19 cellular contexts compared by ENCODE assay signal in genomic region chr12:1803736-1804135, GRCh38. TPM values are rescaled to one million over a fixed set of nuclear protein-coding genes. Genes with fewer than 3 reads are reported as not detected.
A peak's percentile ranks its signal among the peaks of the same experiment; 100 is the strongest.
DNase-seq lines count a peak whose midpoint lies in the region; ATAC-seq and TF ChIP-seq lines count a peak whose summit lies in the region.
"Had no signal": no experiment of that assay in that cellular context is flagged by ENCODE, and none has a peak within 500 bp of the region (broad histone marks: within the 10 kb centered on the region; RNA-seq: fewer than 3 reads in every experiment).

No MANE protein-coding gene starts in this region.

- no peaks in the 10 kb centered on the region for H3K79me2 ChIP-seq in parathyroid adenoma

- H3K27me3 Mint-ChIP-seq in activated T-cell treated with anti-CD3 and anti-CD28 coated beads, Interleukin-2, amount 50 U/mL, for 24 hours, result no peaks in the 10 kb centered on the region
- no peaks in the 10 kb centered on the region for H3K27me3 Mint-ChIP-seq in activated T-cell treated with anti-CD3 and anti-CD28 coated beads, Interleukin-2, amount 50 U/mL, for 72 hours (ENCODE audit: low read depth)
- H3K27me3 Mint-ChIP-seq: naive B cell had no signal

- H3K9me3 Mint-ChIP-seq in activated T-cell treated with anti-CD3 and anti-CD28 coated beads, Interleukin-2, amount 50 U/mL, for 24 hours, result peaks cover 3% of the 10 kb centered on the region
- H3K9me3 Mint-ChIP-seq in activated T-cell treated with anti-CD3 and anti-CD28 coated beads, Interleukin-2, amount 50 U/mL, for 72 hours, result peaks cover 0 to 1% of the 10 kb centered on the region in 2 donors

- 89 to 90% methylated on average over 7 of the region's 7 CpGs for WGBS in sigmoid colon, 2 donors

- H3K36me3 Mint-ChIP-seq in activated T-cell treated with anti-CD3 and anti-CD28 coated beads, Interleukin-2, amount 50 U/mL, for 24 hours (ENCODE audit: low read depth), result no peaks in the 10 kb centered on the region
- no peaks in the 10 kb centered on the region for H3K36me3 Mint-ChIP-seq in activated T-cell treated with anti-CD3 and anti-CD28 coated beads, Interleukin-2, amount 50 U/mL, for 72 hours (ENCODE audit: insufficient read depth in 2 of 2)
- H3K36me3 Mint-ChIP-seq: naive B cell had no signal

- H3K27me3 ChIP-seq in H7 (ENCODE audit: control insufficient read depth, insufficient read depth, low read length) (no peaks in the 10 kb centered on the region), RWPE2 (ENCODE audit: insufficient read depth, poor library complexity, severe bottlenecking) (no peaks in the 10 kb centered on the region), parathyroid adenoma (ENCODE audit: control insufficient read depth, insufficient read depth, low read length) (no peaks in the 10 kb centered on the region), sigmoid colon (no peaks in the 10 kb centered on the region)
- H3K27me3 ChIP-seq: cardiac muscle cell, ovary had no signal

- H3K27ac ChIP-seq in RWPE2 (ENCODE audit: poor library complexity, severe bottlenecking) (no peak overlapping the region), parathyroid adenoma (peak overlapping the region; percentile 1), sigmoid colon (no peak overlapping the region)
- H3K27ac ChIP-seq: A549, cardiac muscle cell, ovary had no signal

- H3K36me3 ChIP-seq in H7 (replicated peaks; ENCODE audit: control insufficient read depth, insufficient read depth, low read length) (no peaks in the 10 kb centered on the region), RWPE2 (ENCODE audit: low read depth) (no peaks in the 10 kb centered on the region), parathyroid adenoma (ENCODE audit: control insufficient read depth, insufficient read depth, low read length) (no peaks in the 10 kb centered on the region), sigmoid colon (no peaks in the 10 kb centered on the region)
- H3K36me3 ChIP-seq: cardiac muscle cell, ovary had no signal

- ATAC-seq in activated T-cell treated with anti-CD3 and anti-CD28 coated beads, Interleukin-2, amount 50 U/mL, for 72 hours (replicated peaks in 1 of 2), result no peak
- ATAC-seq in RWPE2 (ENCODE audit: low read depth), result no peak
- no peak for ATAC-seq in GM21367 (IDR thresholded peaks at IDR 0.05; ENCODE audit: unreplicated experiment)
- ATAC-seq in GM18909 (IDR thresholded peaks at IDR 0.05; ENCODE audit: poor library complexity, unreplicated experiment), result no peak

- H3K4me1 ChIP-seq in RWPE2 (ENCODE audit: insufficient read depth, poor library complexity, severe bottlenecking) (no peaks in the 10 kb centered on the region), parathyroid adenoma (peaks cover 12% of the 10 kb centered on the region), sigmoid colon (peaks cover 0 to 12% (median 2%) of the 10 kb centered on the region in 4 donors)

- TF ChIP-seq CTCF in RWPE2 (IDR thresholded peaks at IDR 0.05; ENCODE audit: poor library complexity, severe bottlenecking) (no peak), parathyroid adenoma (IDR thresholded peaks at IDR 0.05) (no peak), sigmoid colon (IDR thresholded peaks at IDR 0.05) (no peak)

- H3K4me1 Mint-ChIP-seq in activated T-cell treated with anti-CD3 and anti-CD28 coated beads, Interleukin-2, amount 50 U/mL, for 24 hours (ENCODE audit: low read depth), result peaks cover 7% of the 10 kb centered on the region
- peaks cover 8% of the 10 kb centered on the region for H3K4me1 Mint-ChIP-seq in activated T-cell treated with anti-CD3 and anti-CD28 coated beads, Interleukin-2, amount 50 U/mL, for 72 hours (ENCODE audit: low read depth)

- H3K9me3 ChIP-seq in RWPE2 (ENCODE audit: severe bottlenecking) (no peaks in the 10 kb centered on the region), parathyroid adenoma (ENCODE audit: control insufficient read depth, low read length) (no peaks in the 10 kb centered on the region), sigmoid colon (no peaks in the 10 kb centered on the region)
- H3K9me3 ChIP-seq: A549, ovary had no signal

- no peak for TF ChIP-seq POLR2A in sigmoid colon (IDR thresholded peaks at IDR 0.05)

- peak; percentile 29 for DNase-seq in activated T-cell treated with anti-CD3 and anti-CD28 coated beads, Interleukin-2, amount 50 U/mL, for 24 hours
- DNase-seq in activated T-cell treated with anti-CD3 and anti-CD28 coated beads, Interleukin-2, amount 50 U/mL, for 72 hours, result no peak
- DNase-seq in H7 (peak; percentile 29), RWPE2 (ENCODE audit: low spot score) (peak; percentile 45), sigmoid colon (no peak)
- DNase-seq: GOT3 had no signal

- H3K27ac Mint-ChIP-seq in activated T-cell treated with anti-CD3 and anti-CD28 coated beads, Interleukin-2, amount 50 U/mL, for 24 hours, result no peak overlapping the region
- no peak overlapping the region for H3K27ac Mint-ChIP-seq in activated T-cell treated with anti-CD3 and anti-CD28 coated beads, Interleukin-2, amount 50 U/mL, for 72 hours

- no peak overlapping the region for H3K9ac ChIP-seq in parathyroid adenoma

- H3K4me3 ChIP-seq in H7 (ENCODE audit: insufficient read depth, low read depth, low read length) (no peak overlapping the region), RWPE2 (ENCODE audit: severe bottlenecking) (no peak overlapping the region), parathyroid adenoma (ENCODE audit: low read depth, low read length) (no peak overlapping the region), sigmoid colon (no peak overlapping the region)
- H3K4me3 ChIP-seq: A549, cardiac muscle cell, ovary had no signal

- no peak overlapping the region for H3K4me2 ChIP-seq in parathyroid adenoma (ENCODE audit: low read length)
- H3K4me2 ChIP-seq: A549 had no signal

- intact Hi-C loops in sigmoid colon (cut with DNase I), result loop anchor here (2.0 kb wide), 1 partner anchor 781 kb away; no protein-coding TSS in a partner anchor

- TF ChIP-seq EP300 in sigmoid colon (IDR thresholded peaks at IDR 0.05), result no peak

- no peak overlapping the region for H3K4me3 Mint-ChIP-seq in activated T-cell treated with anti-CD3 and anti-CD28 coated beads, Interleukin-2, amount 50 U/mL, for 24 hours
- H3K4me3 Mint-ChIP-seq in activated T-cell treated with anti-CD3 and anti-CD28 coated beads, Interleukin-2, amount 50 U/mL, for 72 hours, result no peak overlapping the region

- peak overlapping the region; percentile 83 for H2AFZ ChIP-seq in parathyroid adenoma

RNA-seq across cellular contexts. Expression of gene LRTM2, which starts 16.6 kb away (rescaled TPM):
- under 1 TPM in 1 of 2 donors, not detected in 1; 0.14 TPM for total RNA-seq in activated T-cell treated with anti-CD3 and anti-CD28 coated beads, Interleukin-2, amount 50 U/mL, for 72 hours
- 0.42 TPM in 1 of 2 replicates, not detected in the other for total RNA-seq in H7 (2014; rRNA removed; shearing (Covaris generic))
- total RNA-seq in sigmoid colon, result under 1 TPM in 1 of 4 donors, not detected in 3; 0.41 TPM
- under 1 TPM in 1 of 3 donors, not detected in 2; 0.09 TPM for polyA plus RNA-seq in sigmoid colon
- total RNA-seq: cardiac muscle cell, Daoy, fibroblast of lung, glomerular endothelial cell, kidney epithelial cell, ovary, subcutaneous adipose tissue, ureter had no signal
- polyA plus RNA-seq: A549, cardiac muscle cell, fibroblast of lung, ovary had no signal

Comparison
In these comparisons a context has a peak if more than half of its experiments do, and no peak if none do; other contexts are left out.
1. DNase-seq: peak in activated T-cell treated with anti-CD3 and anti-CD28 coated beads, Interleukin-2, amount 50 U/mL, for 24 hours (single experiment), H7 (single experiment) and RWPE2 (single experiment); none in activated T-cell treated with anti-CD3 and anti-CD28 coated beads, Interleukin-2, amount 50 U/mL, for 72 hours (0 of 2) and sigmoid colon (single experiment).